Comparison of ENCODE assay signal across 13 cellular contexts in the genomic region with DNA sequence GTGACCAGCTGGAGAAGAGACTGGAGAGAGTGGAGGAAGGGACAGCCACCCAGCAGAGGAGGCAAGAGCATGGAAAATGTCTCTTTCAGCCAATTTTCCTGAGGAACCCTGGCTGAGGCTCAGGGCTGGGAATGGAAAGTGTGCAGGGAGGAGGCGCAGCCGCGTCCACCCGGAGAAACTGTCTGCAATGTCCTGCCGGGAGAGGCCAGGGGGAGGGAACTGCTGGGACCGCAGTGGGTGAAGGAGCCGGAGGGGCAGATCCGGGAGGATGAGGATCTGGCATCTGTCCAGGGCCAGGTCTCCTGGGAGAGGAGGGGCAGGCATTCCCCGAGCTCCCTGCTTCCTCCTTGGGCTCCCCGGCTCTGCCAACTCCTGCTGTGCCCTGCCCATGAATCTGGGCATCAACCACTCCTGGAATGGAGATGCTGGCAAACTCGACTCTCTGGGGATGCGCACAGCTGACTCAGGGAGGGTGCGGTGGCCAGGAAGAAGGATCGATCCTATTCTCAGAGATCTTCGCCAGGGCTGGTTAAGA. TPM values are rescaled to one million over a fixed set of nuclear protein-coding genes. Genes with fewer than 3 reads are reported as not detected.
DNase-seq lines count a peak whose midpoint lies in the region; ATAC-seq and TF ChIP-seq lines count a peak whose summit lies in the region.
"Had no signal": no experiment of that assay in that cellular context is flagged by ENCODE, and none has a peak within 500 bp of the region (broad histone marks: within the 10 kb centered on the region; RNA-seq: fewer than 3 reads in every experiment).

No MANE protein-coding gene starts in this region.

- H3K27ac ChIP-seq in gastrocnemius medialis: peak overlapping the region; percentile 26 to 59 (median 50)

- TF ChIP-seq CTCF in BE2C (IDR thresholded peaks at IDR 0.05; ENCODE audit: low read depth, low read length): no peak
- TF ChIP-seq CTCF in gastrocnemius medialis (IDR thresholded peaks at IDR 0.05 in 4 of 5, conservative IDR thresholded peaks at IDR 0.05 in 1 of 5): no peak

- peak overlapping the region; percentile 19; the same call in 1 of the 2 replicates for H3K4me3 ChIP-seq in BE2C (ENCODE audit: low read depth, low read length)
- no peak overlapping the region for H3K4me3 ChIP-seq in gastrocnemius medialis
- H3K4me3 ChIP-seq: Peyer's patch had no signal

- H3K27me3 ChIP-seq in BE2C (no peaks in the 10 kb centered on the region), gastrocnemius medialis (peaks cover 0 to 4% (median 0%) of the 10 kb centered on the region in 3 donors)
- H3K27me3 ChIP-seq: Peyer's patch had no signal

- H3K4me1 ChIP-seq in BE2C: no peaks in the 10 kb centered on the region; the same call in none of the 2 replicates
- peaks cover 0 to 10% of the 10 kb centered on the region in 2 donors for H3K4me1 ChIP-seq in gastrocnemius medialis

- no peak for TF ChIP-seq POLR2A in gastrocnemius medialis (IDR thresholded peaks at IDR 0.05)

- H3K9me3 ChIP-seq in BE2C: no peaks in the 10 kb centered on the region
- H3K9me3 ChIP-seq in gastrocnemius medialis: no peaks in the 10 kb centered on the region
- H3K9me3 ChIP-seq: Peyer's patch had no signal

- H3K36me3 ChIP-seq in BE2C: no peaks in the 10 kb centered on the region
- no peaks in the 10 kb centered on the region for H3K36me3 ChIP-seq in gastrocnemius medialis
- H3K36me3 ChIP-seq: Peyer's patch had no signal

- in situ Hi-C loops in gastrocnemius medialis (cut with MboI; ENCODE audit: low sequenced_read_pairs in 4 of 4): no loop called here

- ATAC-seq in Right ventricle myocardium superior (ENCODE audit: poor library complexity) (peak; percentile 88), gastrocnemius medialis (peak; percentile 56 to 66), HG03354 (IDR thresholded peaks at IDR 0.05; ENCODE audit: poor library complexity, severe bottlenecking, unreplicated experiment) (no peak), HG02870 (IDR thresholded peaks at IDR 0.05; ENCODE audit: unreplicated experiment) (no peak), HG02623 (IDR thresholded peaks at IDR 0.05; ENCODE audit: unreplicated experiment) (no peak)

- intact Hi-C loops in Right ventricle myocardium superior (cut with DNase I): no loop called here
- intact Hi-C loops in gastrocnemius medialis (cut with DNase I; ENCODE audit: low total_unique reads): no loop called here

- DNase-seq in BE2C: peak; percentile 60
- DNase-seq in NCI-H446 treated with DMSO at 0.1 percent for 48 hours (lab: John Stamatoyannopoulos, UW): peak; percentile 10
- peak; percentile 87 for DNase-seq in Right ventricle myocardium superior
- peak in 1 of 2 donors; percentile 32 for DNase-seq in gastrocnemius medialis
- no peak for DNase-seq in islet precursor cell
- DNase-seq: activated CD4-positive, alpha-beta T cell treated with anti-CD3 and anti-CD28 coated beads for 4 hours; activated naive CD8-positive, alpha-beta T cell treated with anti-CD3 and anti-CD28 coated beads, Interleukin-2, amount 10 ng/mL, durations not matched to agents 7 days and 5 days; NCI-H1092; Peyer's patch had no signal

RNA-seq across cellular contexts. Expression of gene HM13, which starts 17.4 kb away (rescaled TPM):
- 295 TPM for polyA plus RNA-seq in BE2C (2012; ENCODE audit: insufficient read depth, insufficient read length, low read depth)
- 40.9 TPM for total RNA-seq in Right ventricle myocardium superior
- total RNA-seq in gastrocnemius medialis: 10 to 100 TPM; 22.7 to 31.0 (median 26.4) TPM

RNA-seq across cellular contexts. Expression of gene REM1, which starts 21.7 kb away (rescaled TPM):
- polyA plus RNA-seq in BE2C (2012; ENCODE audit: insufficient read depth, insufficient read length, low read depth): not detected
- total RNA-seq in Right ventricle myocardium superior (1.5 TPM), gastrocnemius medialis (1 to 10 TPM in 3 of 4 donors, under 1 TPM in 1; 0.87 to 7.5 (median 1.2) TPM)
- total RNA-seq: activated naive CD8-positive, alpha-beta T cell treated with anti-CD3 and anti-CD28 coated beads, Interleukin-2, amount 10 ng/mL, durations not matched to agents 7 days and 5 days; epithelial cell of proximal tubule had no signal

RNA-seq across cellular contexts. Expression of gene DEFB124, which starts 21.9 kb away (rescaled TPM):
- not detected for polyA plus RNA-seq in BE2C (2012; ENCODE audit: insufficient read depth, insufficient read length, low read depth)
- total RNA-seq in Right ventricle myocardium superior: not detected
- not detected for total RNA-seq in gastrocnemius medialis
- total RNA-seq: activated naive CD8-positive, alpha-beta T cell treated with anti-CD3 and anti-CD28 coated beads, Interleukin-2, amount 10 ng/mL, durations not matched to agents 7 days and 5 days; epithelial cell of proximal tubule; Peyer's patch had no signal

RNA-seq across cellular contexts. Expression of gene DEFB123, which starts 56.4 kb away (rescaled TPM):
- polyA plus RNA-seq in BE2C (2012; ENCODE audit: insufficient read depth, insufficient read length, low read depth): not detected
- total RNA-seq in Right ventricle myocardium superior (not detected), gastrocnemius medialis (not detected)
- total RNA-seq: activated naive CD8-positive, alpha-beta T cell treated with anti-CD3 and anti-CD28 coated beads, Interleukin-2, amount 10 ng/mL, durations not matched to agents 7 days and 5 days; epithelial cell of proximal tubule; Peyer's patch had no signal

Comparison
In these comparisons a context has a peak if more than half of its experiments do, and no peak if none do; other contexts are left out.
1. ATAC-seq: peak in Right ventricle myocardium superior (single experiment) and gastrocnemius medialis (2 of 2); none in HG03354 (single experiment), HG02870 (single experiment) and HG02623 (single experiment).